In the genomic region with DNA sequence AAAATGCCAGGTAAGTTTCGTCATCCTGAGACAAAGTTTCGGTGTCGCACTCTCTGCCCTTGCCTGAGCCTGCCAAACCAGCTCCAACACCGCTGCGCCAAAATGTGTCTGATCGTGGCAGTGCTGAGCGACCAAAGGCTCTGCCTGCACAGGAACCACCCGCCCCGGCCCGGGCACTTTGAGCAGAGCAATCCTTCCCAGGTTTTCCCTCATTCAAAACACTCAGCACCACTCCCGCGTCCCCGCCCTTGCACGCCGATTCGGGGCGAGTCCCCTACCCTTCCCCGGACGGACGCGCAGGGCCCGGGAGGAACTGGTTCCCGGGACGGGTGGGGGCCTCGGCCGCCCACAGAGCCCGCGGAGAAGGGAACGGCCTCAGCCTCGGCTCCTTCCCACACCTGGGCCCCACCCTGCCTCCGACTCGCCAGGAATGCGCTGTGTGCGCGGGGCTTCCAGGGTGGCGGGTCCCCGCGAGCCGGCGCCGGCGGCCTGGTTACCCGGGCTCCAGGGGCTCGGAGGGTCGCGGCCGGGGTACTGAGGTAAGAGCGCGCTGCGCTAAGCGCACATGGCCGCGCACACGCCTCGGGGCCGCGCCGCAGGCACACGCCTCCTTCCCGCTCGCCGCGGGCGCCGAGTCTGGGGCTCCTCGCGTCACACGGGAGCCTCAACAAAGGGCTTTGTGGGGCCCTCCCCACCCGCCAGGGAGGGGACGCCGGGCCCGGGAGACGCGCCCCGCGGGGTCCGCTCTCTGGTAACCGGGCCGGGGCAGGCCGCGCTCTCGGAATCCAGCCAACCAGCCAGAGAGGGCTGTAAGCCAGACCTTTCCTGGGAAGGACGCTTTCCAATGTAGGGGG, we compare ENCODE assay signal across 1 cellular context.
TF ChIP-seq lines count a peak whose summit lies in the region.

A gene with protein sequence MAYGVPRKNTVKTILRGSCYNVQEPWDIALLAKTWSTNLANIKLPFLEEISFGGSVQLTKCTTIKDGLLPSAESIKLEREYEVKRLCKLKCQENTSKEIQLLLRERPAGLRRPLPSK (minus strand): TSS at position 638 of the 854 bp plus-strand sequence. CDS start 902 bp downstream, outside the sequence.

TF ChIP-seq in endothelial cell of umbilical vein, 7 proteins besides CTCF, POLR2A, EP300 and RAD21:
- TF ChIP-seq FOS (IDR thresholded peaks at IDR 0.05; ENCODE audit: borderline replicate concordance, insufficient read depth, low read length) (no peak), POLR2AphosphoS5 (IDR thresholded peaks at IDR 0.05; ENCODE audit: insufficient read depth, low read depth, low read length) (no peak), GATA2 (IDR thresholded peaks at IDR 0.05; ENCODE audit: insufficient read depth, insufficient read length, low read depth, low read length) (no peak), EZH2 (IDR thresholded peaks at IDR 0.05; ENCODE audit: borderline replicate concordance, low read depth, low read length, severe bottlenecking) (no peak), JUN (IDR thresholded peaks at IDR 0.05; ENCODE audit: borderline replicate concordance, insufficient read depth, insufficient read length, low read depth) (no peak), MYC (IDR thresholded peaks at IDR 0.05; ENCODE audit: low read depth, low read length) (no peak)
- TF ChIP-seq, protein P1, sequence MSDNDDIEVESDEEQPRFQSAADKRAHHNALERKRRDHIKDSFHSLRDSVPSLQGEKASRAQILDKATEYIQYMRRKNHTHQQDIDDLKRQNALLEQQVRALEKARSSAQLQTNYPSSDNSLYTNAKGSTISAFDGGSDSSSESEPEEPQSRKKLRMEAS (IDR thresholded peaks at IDR 0.05; ENCODE audit: insufficient read depth, insufficient read length) = no peak
